ENCODE assay signal across 8 cellular contexts in genomic region chr12:122265931-122266771, GRCh38. TPM values are rescaled to one million over a fixed set of nuclear protein-coding genes. Genes with fewer than 3 reads are reported as not detected.
DNase-seq lines count a peak whose midpoint lies in the region; ATAC-seq and TF ChIP-seq lines count a peak whose summit lies in the region.

VPS33A (minus strand) TSS chr12:122266494; CDS start chr12:122266408, 86 bp downstream.

- H3K36me3 ChIP-seq in effector memory CD4-positive, alpha-beta T cell (ENCODE audit: control insufficient read depth, insufficient read depth, low read length): peaks cover 14% of the 10 kb centered on the region
- H3K36me3 ChIP-seq in lung (ENCODE audit: control insufficient read depth in 2 of 2, insufficient read depth in 2 of 2, low read length in 2 of 2): peaks cover 8 to 9% of the 10 kb centered on the region in 2 donors

- H3K27me3 ChIP-seq in effector memory CD4-positive, alpha-beta T cell (replicated peaks; ENCODE audit: control insufficient read depth, insufficient read depth, low read length, poor library complexity, severe bottlenecking): no peaks in the 10 kb centered on the region
- H3K27me3 ChIP-seq in lung (ENCODE audit: control insufficient read depth, insufficient read depth): no peaks in the 10 kb centered on the region

- peak; percentile 99 for DNase-seq in COLO668 (lab: John Stamatoyannopoulos, UW; ENCODE audit: unreplicated experiment)
- peak; percentile 97 for DNase-seq in HT1080 (ENCODE audit: low read depth)
- peak; percentile 93 for DNase-seq in NOMO-1 (lab: John Stamatoyannopoulos, UW; ENCODE audit: unreplicated experiment in 2 of 2)
- DNase-seq in effector memory CD4-positive, alpha-beta T cell: peak; percentile 86 to 91 (median 87)
- peak; percentile 96 for DNase-seq in lung (ENCODE audit: low spot score)
- peak; percentile 90 to 95 (median 92) for DNase-seq in stimulated activated CD4-positive, alpha-beta T cell treated with anti-CD3 and anti-CD28 coated beads, TNF-alpha, amount 100 ng/mL, for 24 hours (ENCODE audit: low read depth in 3 of 3)

- H3K4me3 ChIP-seq in effector memory CD4-positive, alpha-beta T cell (ENCODE audit: insufficient read depth, low read depth, low read length, poor library complexity, severe bottlenecking): peak within 1 kb of the TSS; percentile 81
- H3K4me3 ChIP-seq in lung: peak within 1 kb of the TSS; percentile 86

- POLR2A ChIA-PET in activated CD8-positive, alpha-beta memory T cell treated with anti-CD3 and anti-CD28 coated beads for 36 hours (lab: Charles Lee): interaction anchor here (0.5 to 2.6 kb wide), 8 partner anchors 33 to 350 kb away, joined by 3 to 16 read pairs (median 4); partner anchors contain the start of genes DIABLO and RSRC2

- WGBS in lung, 2 donors: 0% methylated on average over 68 of the region's 68 CpGs

- CTCF ChIA-PET in activated CD8-positive, alpha-beta memory T cell treated with anti-CD3 and anti-CD28 coated beads for 36 hours (lab: Charles Lee): interaction anchor here (0.6 to 1.1 kb wide), 6 partner anchors 21 to 154 kb away, joined by 3 to 5 read pairs (median 3); no protein-coding TSS in a partner anchor

- no peak for TF ChIP-seq CTCF in lung (IDR thresholded peaks at IDR 0.05; ENCODE audit: control extremely low read depth, extremely low read depth)

- peak within 1 kb of the TSS; percentile 96 for H3K27ac ChIP-seq in effector memory CD4-positive, alpha-beta T cell (ENCODE audit: insufficient read depth, low read length, poor library complexity, severe bottlenecking)
- peak within 1 kb of the TSS; percentile 90 to 91 for H3K27ac ChIP-seq in lung (ENCODE audit: low read depth in 1 of 2, low read length in 1 of 2)

- H3K4me1 ChIP-seq in effector memory CD4-positive, alpha-beta T cell (ENCODE audit: control insufficient read depth, insufficient read depth, low read length, poor library complexity, severe bottlenecking): peaks cover 6% of the 10 kb centered on the region
- H3K4me1 ChIP-seq in lung (ENCODE audit: control insufficient read depth in 2 of 2, insufficient read depth in 2 of 2, low read length in 2 of 2): peaks cover 0 to 1% of the 10 kb centered on the region in 2 donors

- H3K9me3 ChIP-seq in effector memory CD4-positive, alpha-beta T cell (ENCODE audit: control insufficient read depth, low read length): no peaks in the 10 kb centered on the region
- no peaks in the 10 kb centered on the region for H3K9me3 ChIP-seq in lung (ENCODE audit: control insufficient read depth in 2 of 2, insufficient read depth in 1 of 2, low read length in 1 of 2)

- ATAC-seq in GM21360 (IDR thresholded peaks at IDR 0.05; ENCODE audit: unreplicated experiment) (peak; percentile 84), lung (ENCODE audit: insufficient read depth, low FRiP score) (peak; percentile 92)

RNA-seq across cellular contexts. Expression of gene VPS33A, which starts in this region (rescaled TPM):
- total RNA-seq in HT1080 (2014; rRNA removed; shearing (Covaris generic)): 22.4 and 23.1 TPM in 2 replicates
- 20.9 and 21.0 TPM in 2 replicates for polyA plus RNA-seq in HT1080 (2015; cell fraction: cytosol; rRNA removed)
- polyA plus RNA-seq in HT1080 (2015; cell fraction: nucleus; rRNA removed): 23.1 and 28.8 TPM in 2 replicates
- total RNA-seq in activated CD8-positive, alpha-beta memory T cell treated with anti-CD3 and anti-CD28 coated beads for 36 hours: 10 to 100 TPM; 37.2 to 40.7 TPM
- 10 to 100 TPM; 15.7 to 17.6 TPM for total RNA-seq in lung
- 10 to 100 TPM in 1 of 2 donors, 1 to 10 TPM in 1; 8.1 to 15.1 TPM for polyA plus RNA-seq in lung

Comparison
In these comparisons a context has a peak if more than half of its experiments do, and no peak if none do; other contexts are left out.
1. Peak in every context shown above with its lines: DNase-seq, ATAC-seq, H3K4me3 ChIP-seq and H3K27ac ChIP-seq.